Comparison of ENCODE assay signal across 9 cellular contexts in the genomic region with DNA sequence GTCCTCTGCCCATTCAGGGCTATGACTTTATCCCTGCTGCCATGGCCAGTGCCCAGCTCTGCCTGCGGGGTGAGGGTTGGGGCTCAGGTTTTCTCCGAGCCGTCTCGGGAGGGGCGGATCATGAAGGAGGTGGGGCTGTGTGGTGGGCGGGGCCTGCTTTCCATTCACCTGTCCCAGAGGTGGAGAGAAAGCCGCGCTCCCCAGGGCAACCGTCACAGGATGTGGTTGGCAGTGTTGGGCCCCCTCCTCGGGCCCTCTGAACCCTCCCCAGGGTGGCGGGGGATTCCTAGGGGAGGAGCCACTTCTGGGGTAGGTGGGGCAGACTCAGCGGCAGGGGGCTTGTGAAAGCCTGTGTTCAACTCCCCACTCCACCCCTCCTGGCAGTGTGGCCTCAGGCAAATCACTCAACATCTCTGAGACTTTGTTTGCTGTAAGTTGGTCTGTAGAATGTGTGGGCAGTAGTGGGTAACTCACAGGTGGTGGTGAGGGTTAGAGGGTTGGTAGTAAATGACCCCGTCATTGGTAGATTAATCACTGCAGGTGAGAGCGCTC. TPM values are rescaled to one million over a fixed set of nuclear protein-coding genes. Genes with fewer than 3 reads are reported as not detected.
DNase-seq lines count a peak whose midpoint lies in the region; ATAC-seq, FAIRE-seq and TF ChIP-seq lines count a peak whose summit lies in the region.
"Had no signal": no experiment of that assay in that cellular context is flagged by ENCODE, and none has a peak within 500 bp of the region (broad histone marks: within the 10 kb centered on the region; RNA-seq: fewer than 3 reads in every experiment).

No MANE protein-coding gene starts in this region.

- SMC1A ChIA-PET in GM12878 (lab: Charles Lee; ENCODE audit: uncharacterized antibody, unreplicated experiment), result interaction anchor here (2.7 to 3.1 kb wide), 3 partner anchors 20 to 52 kb away, joined by 13 to 31 read pairs (median 15); a partner anchor contains a TSS

- H3K27me3 ChIP-seq in CD4-positive, alpha-beta memory T cell (ENCODE audit: insufficient read depth, low read length), result no peaks in the 10 kb centered on the region
- H3K27me3 ChIP-seq in GM12878 (replicated peaks in 1 of 2; ENCODE audit: control insufficient read depth in 2 of 2, insufficient read depth in 2 of 2, low read length in 1 of 2) (no peaks in the 10 kb centered on the region), rectal smooth muscle tissue (ENCODE audit: control insufficient read depth, insufficient read depth, low read length) (peaks cover 2% of the 10 kb centered on the region)

- in situ Hi-C loops in GM12878 (cut with MboI), result no loop called here

- H3K27me3 Mint-ChIP-seq in CD4-positive, alpha-beta memory T cell, result no peaks in the 10 kb centered on the region
- H3K27me3 Mint-ChIP-seq in T-helper 1 cell treated with Interleukin-12 subunit alpha and Interleukin-12 subunit beta and Interleukin-4 antibody, amounts not matched to agents 30 μg/mL and 1 μg/mL, for 36 hours (ENCODE audit: low read depth), result no peaks in the 10 kb centered on the region

- peaks cover 76% of the 10 kb centered on the region for H3K4me1 ChIP-seq in CD4-positive, alpha-beta memory T cell (ENCODE audit: insufficient read depth, low read length)
- H3K4me1 ChIP-seq in GM12878 (ENCODE audit: control insufficient read depth, insufficient read depth, low read length), result peaks cover 22% of the 10 kb centered on the region
- H3K4me1 ChIP-seq in rectal smooth muscle tissue (ENCODE audit: control insufficient read depth, insufficient read depth, low read length), result no peaks in the 10 kb centered on the region
- H3K4me1 ChIP-seq: psoas muscle had no signal

- peaks cover 29 to 51% of the 10 kb centered on the region in 2 donors for H3K36me3 Mint-ChIP-seq in CD4-positive, alpha-beta memory T cell
- peaks cover 56% of the 10 kb centered on the region for H3K36me3 Mint-ChIP-seq in T-helper 1 cell treated with Interleukin-12 subunit alpha and Interleukin-12 subunit beta and Interleukin-4 antibody, amounts not matched to agents 30 μg/mL and 1 μg/mL, for 36 hours (ENCODE audit: low read depth)

- H3K9ac ChIP-seq in GM12878 (ENCODE audit: control insufficient read depth, insufficient read depth, low read length), result no peak overlapping the region
- H3K9ac ChIP-seq in rectal smooth muscle tissue (ENCODE audit: low read length), result no peak overlapping the region

- peak overlapping the region; percentile 60 to 81 (median 72) for H3K4me3 Mint-ChIP-seq in CD4-positive, alpha-beta memory T cell
- peak overlapping the region; percentile 51 for H3K4me3 Mint-ChIP-seq in T-helper 1 cell treated with Interleukin-12 subunit alpha and Interleukin-12 subunit beta and Interleukin-4 antibody, amounts not matched to agents 30 μg/mL and 1 μg/mL, for 36 hours

- peak overlapping the region; percentile 97 to 100 (median 99) for H3K27ac Mint-ChIP-seq in CD4-positive, alpha-beta memory T cell
- peak overlapping the region; percentile 92 for H3K27ac Mint-ChIP-seq in T-helper 1 cell treated with Interleukin-12 subunit alpha and Interleukin-12 subunit beta and Interleukin-4 antibody, amounts not matched to agents 30 μg/mL and 1 μg/mL, for 36 hours

- no peak for TF ChIP-seq EP300 in GM12878 (IDR thresholded peaks at IDR 0.05; ENCODE audit: borderline replicate concordance in 1 of 2, control insufficient read depth in 1 of 2, low read depth in 2 of 2, low read length in 2 of 2)

- H3K4me1 Mint-ChIP-seq in CD4-positive, alpha-beta memory T cell, result peaks cover 60 to 85% (median 71%) of the 10 kb centered on the region in 4 donors
- H3K4me1 Mint-ChIP-seq in T-helper 1 cell treated with Interleukin-12 subunit alpha and Interleukin-12 subunit beta and Interleukin-4 antibody, amounts not matched to agents 30 μg/mL and 1 μg/mL, for 36 hours (ENCODE audit: low read depth), result peaks cover 57% of the 10 kb centered on the region

- H3K9me3 Mint-ChIP-seq in CD4-positive, alpha-beta memory T cell, result peaks cover 0 to 8% (median 0%) of the 10 kb centered on the region in 8 donors
- H3K9me3 Mint-ChIP-seq in T-helper 1 cell treated with Interleukin-12 subunit alpha and Interleukin-12 subunit beta and Interleukin-4 antibody, amounts not matched to agents 30 μg/mL and 1 μg/mL, for 36 hours, result no peaks in the 10 kb centered on the region

- WGBS in GM12878 (ENCODE audit: insufficient coverage, insufficient replicate concordance, low lambda C conversion rate, missing lambda C conversion rate), result 10% methylated on average over 13 of the region's 14 CpGs

- ATAC-seq in GM12878 (peak; percentile 70), GM18502 (IDR thresholded peaks at IDR 0.05; ENCODE audit: poor library complexity, unreplicated experiment) (no peak), HG02981 (IDR thresholded peaks at IDR 0.05; ENCODE audit: unreplicated experiment) (no peak)
- ATAC-seq: psoas muscle had no signal

- no peak for TF ChIP-seq POLR2A in GM12878 (IDR thresholded peaks at IDR 0.05; ENCODE audit: low read depth, low read length)

- no peak for TF ChIP-seq CTCF in GM12878 (IDR thresholded peaks at IDR 0.05 in 2 of 3, conservative IDR thresholded peaks at IDR 0.05 in 1 of 3; ENCODE audit: control insufficient read depth in 2 of 3, extremely low read depth in 1 of 3, insufficient read depth in 1 of 3, low read depth in 3 of 3, low read length in 3 of 3)

- peak overlapping the region; percentile 40 to 41 for H3K4me3 ChIP-seq in CD4-positive, alpha-beta memory T cell (ENCODE audit: low read length in 2 of 2)
- H3K4me3 ChIP-seq in GM12878 (no peak overlapping the region), rectal smooth muscle tissue (ENCODE audit: low read length) (peak overlapping the region; percentile 36)
- H3K4me3 ChIP-seq: psoas muscle had no signal

- H3K27ac ChIP-seq in CD4-positive, alpha-beta memory T cell (ENCODE audit: low read depth, low read length), result peak overlapping the region; percentile 83
- H3K27ac ChIP-seq in GM12878 (ENCODE audit: control insufficient read depth, insufficient read depth) (no peak overlapping the region), rectal smooth muscle tissue (ENCODE audit: low read depth, low read length) (no peak overlapping the region)
- H3K27ac ChIP-seq: psoas muscle had no signal

- RAD21 ChIA-PET in GM12878 (lab: Charles Lee; ENCODE audit: unreplicated experiment), result interaction anchor here (3.0 kb wide), 1 partner anchor 39 kb away, joined by 10 read pairs; no protein-coding TSS in a partner anchor

- BruUV-seq in GM12878 (replicated peaks; lab: Mats Ljungman, UMichigan), result no TSS peak

- peak overlapping the region; percentile 75 for H3K4me2 ChIP-seq in GM12878 (ENCODE audit: control insufficient read depth, insufficient read depth)

- CTCF ChIA-PET in CD4-positive, alpha-beta memory T cell (lab: Charles Lee; ENCODE audit: partially characterized antibody), result interaction anchor here (1.7 to 2.8 kb wide), 2 partner anchors 20 to 109 kb away, joined by 4 to 13 read pairs; no protein-coding TSS in a partner anchor
- CTCF ChIA-PET in GM12878 (lab: Yijun Ruan, JAX), result interaction anchor here (0.8 to 1.8 kb wide), 2 partner anchors 20 to 56 kb away, joined by 3 to 4 read pairs; no protein-coding TSS in a partner anchor

- no peak overlapping the region for H2AFZ ChIP-seq in GM12878 (ENCODE audit: control insufficient read depth, low read depth, low read length)

- POLR2A ChIA-PET in CD4-positive, alpha-beta memory T cell (lab: Charles Lee; ENCODE audit: partially characterized antibody), result interaction anchor here (0.5 to 16.2 kb wide), 26 partner anchors 10 to 107 kb away, joined by 3 to 427 read pairs (median 8); a partner anchor contains a TSS
- POLR2A ChIA-PET in GM12878 (lab: Charles Lee), result interaction anchor here (0.7 kb wide), 1 partner anchor 18 kb away, joined by 3 read pairs; no protein-coding TSS in a partner anchor

- peaks cover 39% of the 10 kb centered on the region for H3K36me3 ChIP-seq in CD4-positive, alpha-beta memory T cell (ENCODE audit: insufficient read depth, low read length)
- no peaks in the 10 kb centered on the region for H3K36me3 ChIP-seq in GM12878 (ENCODE audit: control insufficient read depth in 2 of 2, insufficient read depth in 2 of 2, low read length in 1 of 2)
- no peaks in the 10 kb centered on the region for H3K36me3 ChIP-seq in rectal smooth muscle tissue (ENCODE audit: control insufficient read depth, insufficient read depth, low read length)

- no peaks in the 10 kb centered on the region for H3K9me3 ChIP-seq in CD4-positive, alpha-beta memory T cell (ENCODE audit: control insufficient read depth in 1 of 2, low read length in 2 of 2)
- H3K9me3 ChIP-seq in GM12878 (replicated peaks; ENCODE audit: control insufficient read depth, insufficient read depth, low read length), result no peaks in the 10 kb centered on the region
- H3K9me3 ChIP-seq: psoas muscle had no signal

- TF ChIP-seq RAD21 in GM12878 (IDR thresholded peaks at IDR 0.05; ENCODE audit: insufficient read depth, low read depth, low read length), result no peak

- intact Hi-C loops in CD4-positive, alpha-beta memory T cell (cut with micrococcal nuclease), result loop anchor here (1.0 to 5.0 kb wide), 3 partner anchors 17 to 81 kb away; a partner anchor contains a TSS
- intact Hi-C loops in GM12878 (cut with micrococcal nuclease; ENCODE audit: unreplicated experiment), result no loop called here

- DNase-seq in CD4-positive, alpha-beta memory T cell, result peak; percentile 92 to 99 (median 94)
- DNase-seq in GM12878 (ENCODE audit: low read depth, low spot score) (no peak), SIG-M5 (lab: John Stamatoyannopoulos, UW) (no peak), DMS 273 treated with DMSO at 0.1 percent for 48 hours (lab: John Stamatoyannopoulos, UW) (no peak)

- H4K20me1 ChIP-seq in GM12878 (ENCODE audit: control insufficient read depth, insufficient read depth), result no peaks in the 10 kb centered on the region

- no peaks in the 10 kb centered on the region for H3K79me2 ChIP-seq in GM12878 (ENCODE audit: control insufficient read depth, insufficient read depth, low read length)

- FAIRE-seq in GM12878 (lab: Jason Lieb, UNC), result no peak

RNA-seq across cellular contexts. Expression of a gene that starts 50.3 kb away (rescaled TPM):
- 100 to 1,000 TPM; 414 to 428 TPM for total RNA-seq in CD4-positive, alpha-beta memory T cell
- polyA plus RNA-seq in CD4-positive, alpha-beta memory T cell, result 100 to 1,000 TPM; 281 to 298 TPM
- 0.61 and 2.5 TPM in 2 replicates for total RNA-seq in GM12878 (2013; cell fraction: nucleolus; rRNA removed)
- total RNA-seq in GM12878 (2014; rRNA removed) (6.4 and 7.3 TPM in 2 replicates), GM12878 (2014; rRNA removed; fragmentation: Illumina TruSeq; extraction: Trizol) (3.1 and 3.3 TPM in 2 replicates), GM12878 (2021) (11.2 and 17.6 TPM in 2 replicates)
- 0.34 TPM for polyA plus RNA-seq in GM12878 (2011; ENCODE audit: low read depth)
- polyA plus RNA-seq in GM12878 (2011; rRNA removed) (0.37 and 0.45 TPM in 2 replicates), GM12878 (2014; fragmentation: Illumina TruSeq; extraction: Trizol) (5.1 and 6.6 TPM in 2 replicates), GM12878 (2014; fragmentation: Nextera tagmentation; extraction: Ambion mirVana) (1 to 10 TPM in 1 of 2 experiments, under 1 TPM in 1; 0.93 to 1.8 TPM), GM12878 (2014; rRNA removed) (5.9 and 6.8 TPM in 2 replicates), GM12878 (2016; fragmentation: Nextera tagmentation; extraction: Ambion mirVana) (1 to 10 TPM; 6.8 to 7.2 TPM)
- polyA plus RNA-seq in GM12878 (2011; cell fraction: cytosol; rRNA removed), result 0.60 and 0.67 TPM in 2 replicates
- polyA plus RNA-seq in GM12878 (2011; cell fraction: nucleus; rRNA removed), result 2.1 and 2.6 TPM in 2 replicates
- 1.4 and 1.7 TPM in 2 replicates for polyA plus RNA-seq in GM12878 (2012)
- 0.15 and 0.41 TPM in 2 replicates for polyA minus RNA-seq in GM12878 (2011; rRNA and poly(A)+ RNA removed)
- polyA minus RNA-seq in GM12878 (2011; cell fraction: cytosol; rRNA and poly(A)+ RNA removed), result 0.40 and 0.73 TPM in 2 replicates
- 0.48 and 0.96 TPM in 2 replicates for polyA minus RNA-seq in GM12878 (2011; cell fraction: nucleus; rRNA and poly(A)+ RNA removed)

Comparison
In these comparisons a context has a peak if more than half of its experiments do, and no peak if none do; other contexts are left out.
1. DNase-seq: peak in CD4-positive, alpha-beta memory T cell (5 of 5); none in GM12878 (single experiment), SIG-M5 (single experiment) and DMS 273 treated with DMSO at 0.1 percent for 48 hours (single experiment).
2. RNA of a gene that starts 50.3 kb away (total RNA-seq): 414 to 428 TPM in CD4-positive, alpha-beta memory T cell; 0.61 to 17.6 TPM in GM12878; every median in the first group is over 10 times any median in the second.